ENCODE assay signal across 8 cellular contexts in genomic region chr10:24952146-24952700, GRCh38. TPM values are rescaled to one million over a fixed set of nuclear protein-coding genes. Genes with fewer than 3 reads are reported as not detected.
DNase-seq lines count a peak whose midpoint lies in the region; ATAC-seq, FAIRE-seq and TF ChIP-seq lines count a peak whose summit lies in the region.

TSS of gene PRTFDC1 (minus strand) at chr10:24952606. CDS start at chr10:24952575, 31 bp downstream.

- H3K4me1 ChIP-seq in tibial artery, result peaks cover 0 to 17% (median 8%) of the 10 kb centered on the region in 4 donors

- TF ChIP-seq CTCF in CD14-positive monocyte (IDR thresholded peaks at IDR 0.05) (no peak), tibial artery (IDR thresholded peaks at IDR 0.05) (no peak)

- H3K9me3 ChIP-seq in tibial artery, result no peaks in the 10 kb centered on the region

- peak; percentile 21 for ATAC-seq in HG03457 (IDR thresholded peaks at IDR 0.05; ENCODE audit: unreplicated experiment)
- ATAC-seq in GM19328 (IDR thresholded peaks at IDR 0.05; ENCODE audit: unreplicated experiment), result no peak

- peaks cover 0 to 6% (median 0%) of the 10 kb centered on the region in 7 donors for H3K9me3 Mint-ChIP-seq in CD14-positive monocyte
- no peaks in the 10 kb centered on the region for H3K9me3 Mint-ChIP-seq in activated CD4-positive, alpha-beta T cell treated with anti-CD3 and anti-CD28 coated beads, Interleukin-2, amount 10 ng/mL, durations not matched to agents 7 days and 5 days

- H3K4me3 Mint-ChIP-seq in CD14-positive monocyte, result peak within 1 kb of the TSS; percentile 79 to 88
- H3K4me3 Mint-ChIP-seq in activated CD4-positive, alpha-beta T cell treated with anti-CD3 and anti-CD28 coated beads, Interleukin-2, amount 10 ng/mL, durations not matched to agents 7 days and 5 days, result peak within 1 kb of the TSS; percentile 68

- peaks cover 15% of the 10 kb centered on the region for H3K4me1 Mint-ChIP-seq in CD14-positive monocyte
- peaks cover 26% of the 10 kb centered on the region for H3K4me1 Mint-ChIP-seq in activated CD4-positive, alpha-beta T cell treated with anti-CD3 and anti-CD28 coated beads, Interleukin-2, amount 10 ng/mL, durations not matched to agents 7 days and 5 days

- intact Hi-C loops in CD14-positive monocyte (cut with micrococcal nuclease), result loop anchor here in 1 of 2 donors (10.0 kb wide), 1 partner anchor 307 kb away; no protein-coding TSS in a partner anchor
- intact Hi-C loops in tibial artery (cut with DNase I; ENCODE audit: low total_unique reads), result loop anchor here (5.0 kb wide), 1 partner anchor 230 kb away; the partner anchor contains the start of gene ARHGAP21

- CTCF ChIA-PET in activated CD4-positive, alpha-beta T cell treated with anti-CD3 and anti-CD28 coated beads, Interleukin-2, amount 10 ng/mL, durations not matched to agents 7 days and 5 days (lab: Charles Lee), result interaction anchor here (0.5 to 1.5 kb wide), 4 partner anchors 12 to 259 kb away, joined by 3 to 6 read pairs (median 5); no protein-coding TSS in a partner anchor

- H3K36me3 ChIP-seq in tibial artery, result no peaks in the 10 kb centered on the region

- DNase-seq in CD14-positive monocyte (ENCODE audit: low spot score), result no peak
- DNase-seq in GM19239 (ENCODE audit: insufficient read length, low spot score), result peak; percentile 28
- peak; percentile 24 for DNase-seq in activated CD4-positive, alpha-beta T cell treated with anti-CD3 and anti-CD28 coated beads, Interleukin-2, amount 10 ng/mL, durations not matched to agents 7 days and 5 days
- no peak for DNase-seq in epithelial cell of prostate (ENCODE audit: low read depth, low spot score)
- DNase-seq in mucosa of gallbladder (ENCODE audit: low spot score), result peak; percentile 19
- peak; percentile 48 to 72 for DNase-seq in tibial artery

- no peaks in the 10 kb centered on the region for H3K36me3 Mint-ChIP-seq in CD14-positive monocyte
- no peaks in the 10 kb centered on the region for H3K36me3 Mint-ChIP-seq in activated CD4-positive, alpha-beta T cell treated with anti-CD3 and anti-CD28 coated beads, Interleukin-2, amount 10 ng/mL, durations not matched to agents 7 days and 5 days (ENCODE audit: low read depth)

- peak within 1 kb of the TSS; percentile 61 to 82 for H3K4me3 ChIP-seq in tibial artery

- H3K27me3 ChIP-seq in tibial artery, result no peaks in the 10 kb centered on the region

- peak within 1 kb of the TSS in 1 of 7 donors; percentile 8 for H3K27ac Mint-ChIP-seq in CD14-positive monocyte
- H3K27ac Mint-ChIP-seq in activated CD4-positive, alpha-beta T cell treated with anti-CD3 and anti-CD28 coated beads, Interleukin-2, amount 10 ng/mL, durations not matched to agents 7 days and 5 days, result peak within 1 kb of the TSS; percentile 80

- H3K27me3 Mint-ChIP-seq in CD14-positive monocyte (ENCODE audit: low read depth in 3 of 3), result peaks cover 17 to 33% (median 22%) of the 10 kb centered on the region in 3 donors
- no peaks in the 10 kb centered on the region for H3K27me3 Mint-ChIP-seq in activated CD4-positive, alpha-beta T cell treated with anti-CD3 and anti-CD28 coated beads, Interleukin-2, amount 10 ng/mL, durations not matched to agents 7 days and 5 days

- no peak for FAIRE-seq in GM19239 (lab: Jason Lieb, UNC)

- H3K27ac ChIP-seq in epithelial cell of prostate (peak within 1 kb of the TSS; percentile 28), tibial artery (peak within 1 kb of the TSS; percentile 69 to 71)

- POLR2A ChIA-PET in activated CD4-positive, alpha-beta T cell treated with anti-CD3 and anti-CD28 coated beads, Interleukin-2, amount 10 ng/mL, durations not matched to agents 7 days and 5 days (lab: Charles Lee), result interaction anchor here (0.6 kb wide), 1 partner anchor 303 kb away, joined by 6 read pairs; no protein-coding TSS in a partner anchor

RNA-seq across cellular contexts. Expression of gene PRTFDC1, which starts in this region (rescaled TPM):
- polyA plus RNA-seq in CD14-positive monocyte, result not detected
- under 1 TPM; 0.27 to 0.46 TPM for total RNA-seq in activated CD4-positive, alpha-beta T cell treated with anti-CD3 and anti-CD28 coated beads, Interleukin-2, amount 10 ng/mL, durations not matched to agents 7 days and 5 days
- 12.0 TPM for total RNA-seq in mucosa of gallbladder

Comparison
In these comparisons a context has a peak if more than half of its experiments do, and no peak if none do; other contexts are left out.
1. Peak in DNase-seq in activated CD4-positive, alpha-beta T cell treated with anti-CD3 and anti-CD28 coated beads, Interleukin-2, amount 10 ng/mL, durations not matched to agents 7 days and 5 days; RNA of the gene not detected or under 1 TPM.
2. DNase-seq: peak in GM19239 (single experiment), mucosa of gallbladder (single experiment) and tibial artery (2 of 2); none in CD14-positive monocyte (single experiment) and epithelial cell of prostate (single experiment).